In the genomic region with DNA sequence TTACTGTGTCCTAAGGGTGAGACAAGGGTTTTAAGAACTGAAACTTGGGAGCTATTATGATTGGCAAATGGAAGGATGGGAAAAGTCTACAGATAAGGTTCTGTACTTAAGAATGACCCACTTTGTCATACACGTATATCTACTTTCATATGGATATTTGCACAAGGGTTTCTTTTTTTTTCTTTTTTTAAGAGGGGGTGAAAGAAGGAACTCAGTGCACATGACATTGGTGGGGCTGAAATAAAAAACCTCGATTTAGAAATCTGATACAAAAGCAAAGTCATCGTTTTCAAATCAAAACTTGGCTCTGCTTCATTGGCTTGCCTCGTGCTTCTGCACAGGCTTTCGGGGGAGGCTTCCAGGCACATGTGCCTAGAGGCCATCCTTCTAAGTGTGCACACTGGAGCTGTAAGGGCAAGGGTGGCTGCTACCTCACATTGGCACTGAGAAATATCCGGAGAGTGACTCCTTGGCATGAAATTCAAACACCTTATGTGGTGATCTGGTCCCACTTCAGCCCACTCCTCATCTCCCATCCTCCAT, we compare ENCODE assay signal across 17 cellular contexts.
"Had no signal": no experiment of that assay in that cellular context is flagged by ENCODE, and none has a peak within 500 bp of the region (broad histone marks: within the 10 kb centered on the region; RNA-seq: fewer than 3 reads in every experiment).

No MANE protein-coding gene starts in this region.

- ATAC-seq: activated CD8-positive, alpha-beta memory T cell treated with anti-CD3 and anti-CD28 coated beads, Interleukin-2, amount 10 ng/mL, durations not matched to agents 7 days and 5 days; activated naive CD4-positive, alpha-beta T cell treated with anti-CD3 and anti-CD28 coated beads, Interleukin-2, amount 50 U/mL, for 72 hours; effector memory CD8-positive, alpha-beta T cell; naive thymus-derived CD4-positive, alpha-beta T cell had no signal

- DNase-seq: activated CD4-positive, alpha-beta T cell treated with anti-CD3 and anti-CD28 coated beads, Interleukin-2, amount 50 U/mL, for 4 hours; activated CD8-positive, alpha-beta memory T cell treated with anti-CD3 and anti-CD28 coated beads, Interleukin-2, amount 10 ng/mL, durations not matched to agents 7 days and 5 days; activated effector memory CD4-positive, alpha-beta T cell treated with anti-CD3 and anti-CD28 coated beads, Interleukin-2, amount 50 U/mL, for 16 hours; activated T-cell treated with anti-CD3 and anti-CD28 coated beads, Interleukin-2, amount 50 U/mL, for 24 hours; amniotic stem cell; effector memory CD8-positive, alpha-beta T cell; glutamatergic neuron; immature natural killer cell; naive thymus-derived CD4-positive, alpha-beta T cell; stimulated activated naive CD4-positive, alpha-beta T cell treated with Interleukin-2 at 50 U/mL for 16 hours had no signal

- H3K4me2 ChIP-seq: smooth muscle cell had no signal

- H3K9me3 ChIP-seq: neutrophil, right atrium auricular region had no signal

- H3K4me3 Mint-ChIP-seq: activated CD8-positive, alpha-beta memory T cell treated with anti-CD3 and anti-CD28 coated beads, Interleukin-2, amount 10 ng/mL, durations not matched to agents 7 days and 5 days; activated T-cell treated with anti-CD3 and anti-CD28 coated beads, Interleukin-2, amount 50 U/mL, for 24 hours; brain; effector memory CD8-positive, alpha-beta T cell; immature natural killer cell; naive thymus-derived CD4-positive, alpha-beta T cell; type B pancreatic cell had no signal

- H3K27me3 Mint-ChIP-seq: activated T-cell treated with anti-CD3 and anti-CD28 coated beads, Interleukin-2, amount 50 U/mL, for 24 hours had no signal

- H3K36me3 ChIP-seq: neutrophil, right atrium auricular region had no signal

- H3K4me3 ChIP-seq: lung, right atrium auricular region, smooth muscle cell had no signal

- H3K27me3 ChIP-seq: right atrium auricular region had no signal

- H3K4me1 Mint-ChIP-seq: brain had no signal

- H3K27ac ChIP-seq: neutrophil, right atrium auricular region had no signal

- H3K27ac Mint-ChIP-seq: activated CD8-positive, alpha-beta memory T cell treated with anti-CD3 and anti-CD28 coated beads, Interleukin-2, amount 10 ng/mL, durations not matched to agents 7 days and 5 days; activated naive CD4-positive, alpha-beta T cell treated with anti-CD3 and anti-CD28 coated beads, Interleukin-2, amount 50 U/mL, for 72 hours; activated T-cell treated with anti-CD3 and anti-CD28 coated beads, Interleukin-2, amount 50 U/mL, for 24 hours; brain; effector memory CD8-positive, alpha-beta T cell; immature natural killer cell; naive thymus-derived CD4-positive, alpha-beta T cell; type B pancreatic cell had no signal

- H3K9me3 Mint-ChIP-seq: activated T-cell treated with anti-CD3 and anti-CD28 coated beads, Interleukin-2, amount 50 U/mL, for 24 hours; effector memory CD8-positive, alpha-beta T cell; type B pancreatic cell had no signal

- H3K36me3 Mint-ChIP-seq: brain, immature natural killer cell, type B pancreatic cell had no signal
